8 cellular contexts compared by ENCODE assay signal in genomic region chr11:94776351-94777321, GRCh38. TPM values are rescaled to one million over a fixed set of nuclear protein-coding genes. Genes with fewer than 3 reads are reported as not detected.
A peak's percentile ranks its signal among the peaks of the same experiment; 100 is the strongest.
DNase-seq lines count a peak whose midpoint lies in the region; ATAC-seq lines count a peak whose summit lies in the region.

No MANE protein-coding gene starts in this region.

- peak; percentile 71 for DNase-seq in NCI-H2196 (lab: John Stamatoyannopoulos, UW; ENCODE audit: unreplicated experiment)
- peak; percentile 51 for DNase-seq in renal cortical epithelial cell (ENCODE audit: low read depth)
- no peak for DNase-seq in activated CD4-positive, CD25-positive, alpha-beta regulatory T cell (lab: John Stamatoyannopoulos, UW)
- DNase-seq in stimulated activated CD8-positive, alpha-beta memory T cell treated with anti-CD3 and anti-CD28 coated beads, Interleukin-4, amount 100 ng/mL, for 48 hours = no peak
- no peak for DNase-seq in stimulated activated CD4-positive, alpha-beta T cell treated with anti-CD3 and anti-CD28 coated beads, Interleukin-4, amount 100 ng/mL, for 4 hours
- no peak for DNase-seq in HK-2 (ENCODE audit: unreplicated experiment)

- ATAC-seq in GM18909 (IDR thresholded peaks at IDR 0.05; ENCODE audit: poor library complexity, unreplicated experiment) = peak; percentile 54
- ATAC-seq in esophagus mucosa = peak; percentile 92

RNA-seq across cellular contexts. Expression of gene AMOTL1, which starts 8.5 kb away (rescaled TPM):
- total RNA-seq in esophagus mucosa (52.4 TPM), renal cortical epithelial cell (32.6 and 51.2 TPM in 2 replicates)

Comparison
In these comparisons a context has a peak if more than half of its experiments do, and no peak if none do; other contexts are left out.
1. DNase-seq: peak in NCI-H2196 (single experiment) and renal cortical epithelial cell (single experiment); none in activated CD4-positive, CD25-positive, alpha-beta regulatory T cell (0 of 4), stimulated activated CD8-positive, alpha-beta memory T cell treated with anti-CD3 and anti-CD28 coated beads, Interleukin-4, amount 100 ng/mL, for 48 hours (single experiment), stimulated activated CD4-positive, alpha-beta T cell treated with anti-CD3 and anti-CD28 coated beads, Interleukin-4, amount 100 ng/mL, for 4 hours (0 of 2) and HK-2 (single experiment).